ENCODE assay signal across 17 cellular contexts in genomic region chr4:54384152-54384551, GRCh38.
"Had no signal": no experiment of that assay in that cellular context is flagged by ENCODE, and none has a peak within 500 bp of the region (broad histone marks: within the 10 kb centered on the region; RNA-seq: fewer than 3 reads in every experiment).

No MANE protein-coding gene starts in this region.

- H3K4me3 ChIP-seq: ascending aorta, cardiac muscle cell, PC-9 had no signal

- H3K9me3 ChIP-seq: ascending aorta had no signal

- ATAC-seq: activated CD4-positive, alpha-beta T cell treated with anti-CD3 and anti-CD28 coated beads for 36 hours; activated CD8-positive, alpha-beta T cell treated with anti-CD3 and anti-CD28 coated beads, Interleukin-2, amount 10 ng/mL, durations not matched to agents 7 days and 5 days; Right ventricle myocardium inferior had no signal

- H2AFZ ChIP-seq: PC-9 had no signal

- H3K27me3 ChIP-seq: ascending aorta, cardiac muscle cell had no signal

- H3K36me3 ChIP-seq: ascending aorta, cardiac muscle cell, WERI-Rb-1 had no signal

- DNase-seq: activated CD4-positive, alpha-beta T cell treated with anti-CD3 and anti-CD28 coated beads, Interleukin-2, amount 10 ng/mL, durations not matched to agents 7 days and 5 days; activated gamma-delta T cell; activated naive CD4-positive, alpha-beta T cell treated with Interleukin-2 at 50 U/mL for 16 hours; activated naive CD8-positive, alpha-beta T cell treated with anti-CD3 and anti-CD28 coated beads, Interleukin-2, amount 10 ng/mL, durations not matched to agents 7 days and 5 days; activated T-cell treated with anti-CD3 and anti-CD28 coated beads, Interleukin-2, amount 50 U/mL, for 24 hours; NCI-H1417 treated with DMSO at 0.1 percent for 48 hours; NCI-H524 treated with DMSO at 0.1 percent for 48 hours; PC-9; SIG-M5; T1000 had no signal

- H3K4me2 ChIP-seq: PC-9 had no signal

- H3K27ac ChIP-seq: ascending aorta, cardiac muscle cell, PC-9, RWPE1, WERI-Rb-1 had no signal

- H3K4me1 ChIP-seq: ascending aorta had no signal
